Comparison of ENCODE assay signal across 1 cellular context in genomic region chr22:19504900-19505734, GRCh38.
TF ChIP-seq lines count a peak whose summit lies in the region.

No MANE protein-coding gene starts in this region.

TF ChIP-seq in IMR-90, 13 proteins besides CTCF, POLR2A, EP300 and RAD21:
- no peak for TF ChIP-seq FOS (IDR thresholded peaks at IDR 0.05; ENCODE audit: low read depth, low read length)
- TF ChIP-seq CHD1 (IDR thresholded peaks at IDR 0.05; ENCODE audit: low read depth, low read length): no peak
- no peak for TF ChIP-seq MAZ (IDR thresholded peaks at IDR 0.05; ENCODE audit: borderline replicate concordance, low read depth, low read length)
- TF ChIP-seq CEBPB (IDR thresholded peaks at IDR 0.05; ENCODE audit: low read depth, low read length): no peak
- no peak for TF ChIP-seq MXI1 (IDR thresholded peaks at IDR 0.05; ENCODE audit: borderline replicate concordance, low read depth, low read length)
- no peak for TF ChIP-seq ELK1 (IDR thresholded peaks at IDR 0.05; ENCODE audit: borderline replicate concordance, low read depth, low read length)
- TF ChIP-seq BHLHE40 (IDR thresholded peaks at IDR 0.05; ENCODE audit: low read depth, low read length): no peak
- no peak for TF ChIP-seq NFE2L2 (IDR thresholded peaks at IDR 0.05; ENCODE audit: low read depth, low read length)
- no peak for TF ChIP-seq USF2 (IDR thresholded peaks at IDR 0.05; ENCODE audit: low read depth, low read length)
- no peak for TF ChIP-seq SMC3 (IDR thresholded peaks at IDR 0.05; ENCODE audit: low read depth, low read length)
- TF ChIP-seq RCOR1 (IDR thresholded peaks at IDR 0.05; ENCODE audit: insufficient replicate concordance, low read length): no peak
- no peak for TF ChIP-seq RFX5 (IDR thresholded peaks at IDR 0.05; ENCODE audit: low read depth, low read length)
TF ChIP-seq in IMR-90: peak in this region for 0.
